Comparison of ENCODE assay signal across 1 cellular context in the genomic region with DNA sequence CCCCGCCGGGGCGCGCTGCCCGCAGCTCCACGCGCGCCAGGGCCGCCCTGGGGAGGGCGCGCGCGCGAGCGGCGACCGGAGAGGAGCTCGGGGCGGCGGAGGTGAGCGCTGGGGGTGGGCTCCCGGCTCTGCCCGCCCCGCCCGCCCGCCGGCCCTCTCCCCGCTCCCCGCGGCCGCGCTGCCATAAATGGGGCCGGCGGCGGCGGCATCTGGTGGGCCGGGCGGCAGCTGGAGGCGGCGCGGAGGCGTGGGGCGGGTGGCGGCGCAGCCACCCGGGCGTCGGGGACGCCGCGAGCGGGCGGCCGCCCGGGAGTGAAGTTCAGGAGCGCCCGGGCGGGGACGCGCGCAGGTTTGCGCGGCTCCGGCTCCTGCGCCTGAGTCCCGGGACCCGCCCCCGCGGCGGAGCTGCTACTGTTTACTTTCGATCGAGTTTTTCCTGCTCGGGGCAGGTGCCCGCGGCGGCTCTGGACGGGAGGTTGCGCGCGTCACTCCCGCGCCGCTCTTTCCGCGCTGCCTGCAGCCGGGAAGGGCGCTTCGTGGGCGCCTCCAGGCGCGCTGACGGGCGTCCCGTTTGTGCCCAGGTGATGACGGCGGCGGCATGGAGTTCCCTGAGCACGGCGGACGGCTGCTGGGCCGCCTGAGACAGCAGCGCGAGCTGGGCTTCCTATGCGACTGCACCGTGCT.
TF ChIP-seq lines count a peak whose summit lies in the region.

ZBTB42 (plus strand) TSS at position 502 of the 684 bp plus-strand sequence; CDS start at position 599, 97 bp downstream.

TF ChIP-seq in HEK293, 187 proteins besides CTCF, POLR2A, EP300 and RAD21 (continued from another document and continues in another):
- TF ChIP-seq, protein P1, sequence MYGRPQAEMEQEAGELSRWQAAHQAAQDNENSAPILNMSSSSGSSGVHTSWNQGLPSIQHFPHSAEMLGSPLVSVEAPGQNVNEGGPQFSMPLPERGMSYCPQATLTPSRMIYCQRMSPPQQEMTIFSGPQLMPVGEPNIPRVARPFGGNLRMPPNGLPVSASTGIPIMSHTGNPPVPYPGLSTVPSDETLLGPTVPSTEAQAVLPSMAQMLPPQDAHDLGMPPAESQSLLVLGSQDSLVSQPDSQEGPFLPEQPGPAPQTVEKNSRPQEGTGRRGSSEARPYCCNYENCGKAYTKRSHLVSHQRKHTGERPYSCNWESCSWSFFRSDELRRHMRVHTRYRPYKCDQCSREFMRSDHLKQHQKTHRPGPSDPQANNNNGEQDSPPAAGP (tag by site-specific recombination; IDR thresholded peaks at IDR 0.05), result peak; percentile 71
- TF ChIP-seq ZNF488 (tag by site-specific recombination; IDR thresholded peaks at IDR 0.05) (no peak), ZNF670 (tag by site-specific recombination; IDR thresholded peaks at IDR 0.05; ENCODE audit: low read depth) (no peak), ZXDB (tag by site-specific recombination; IDR thresholded peaks at IDR 0.05) (no peak), ZNF768 (tag by site-specific recombination; IDR thresholded peaks at IDR 0.05) (no peak), ZNF174 (tag by site-specific recombination; IDR thresholded peaks at IDR 0.05) (no peak), SP3 (tag by site-specific recombination; IDR thresholded peaks at IDR 0.05) (no peak; the same call in 1 of the 2 replicates), ZNF341 (tag by site-specific recombination; IDR thresholded peaks at IDR 0.05; ENCODE audit: low read depth) (0 out of 2 replicates have a peak, but pooled peaks have one; percentile 13), ZBTB21 (tag by site-specific recombination; IDR thresholded peaks at IDR 0.05) (no peak), ZNF621 (tag by site-specific recombination; IDR thresholded peaks at IDR 0.05) (no peak), ZNF610 (tag by site-specific recombination; IDR thresholded peaks at IDR 0.05; ENCODE audit: borderline replicate concordance) (0 out of 2 replicates have a peak, but pooled peaks have one; percentile 61), ZNF280C (tag by site-specific recombination; IDR thresholded peaks at IDR 0.05) (no peak), ZBTB48 (tag by site-specific recombination; IDR thresholded peaks at IDR 0.05) (no peak), PRDM1 (tag by site-specific recombination; IDR thresholded peaks at IDR 0.05) (no peak), ZEB2 (tag by site-specific recombination; IDR thresholded peaks at IDR 0.05) (peak; percentile 37; the same call in 1 of the 2 replicates), GLIS2 (tag by site-specific recombination; IDR thresholded peaks at IDR 0.05) (peak; percentile 50; the same call in 1 of the 2 replicates), ZIC2 (tag by site-specific recombination; IDR thresholded peaks at IDR 0.05) (0 out of 2 replicates have a peak, but pooled peaks have one; percentile 18), ZSCAN30 (tag by site-specific recombination; IDR thresholded peaks at IDR 0.05) (peak; percentile 30; the same call in 1 of the 2 replicates), ZNF335 (tag by site-specific recombination; conservative IDR thresholded peaks at IDR 0.05) (peak; percentile 86), ZFP41 (tag by site-specific recombination; IDR thresholded peaks at IDR 0.05; ENCODE audit: borderline replicate concordance) (no peak), ZNF776 (tag by site-specific recombination; IDR thresholded peaks at IDR 0.05; ENCODE audit: borderline replicate concordance) (no peak), GLI2 (tag by site-specific recombination; IDR thresholded peaks at IDR 0.05; ENCODE audit: borderline replicate concordance, low read depth) (no peak), ZNF423 (tag by site-specific recombination; IDR thresholded peaks at IDR 0.05) (no peak), ZFP69B (tag by site-specific recombination; IDR thresholded peaks at IDR 0.05) (no peak), ZFP37 (tag by site-specific recombination; IDR thresholded peaks at IDR 0.05) (no peak), ZNF394 (tag by site-specific recombination; IDR thresholded peaks at IDR 0.05; ENCODE audit: borderline replicate concordance) (no peak), ZNF677 (tag by site-specific recombination; IDR thresholded peaks at IDR 0.05) (no peak), ZNF2 (tag by site-specific recombination; IDR thresholded peaks at IDR 0.05) (0 out of 2 replicates have a peak, but pooled peaks have one; percentile 23), TCF7L2 (IDR thresholded peaks at IDR 0.05; ENCODE audit: borderline replicate concordance, low read depth, low read length) (no peak), ZNF19 (tag by site-specific recombination; IDR thresholded peaks at IDR 0.05; ENCODE audit: low read depth) (no peak), OSR2 (tag by site-specific recombination; IDR thresholded peaks at IDR 0.05) (peak; percentile 62; the same call in 1 of the 2 replicates), GLI4 (tag by site-specific recombination; IDR thresholded peaks at IDR 0.05) (no peak), KLF9 (tag by site-specific recombination; IDR thresholded peaks at IDR 0.05; ENCODE audit: low read depth) (peak; percentile 50), ZNF600 (tag by site-specific recombination; IDR thresholded peaks at IDR 0.05) (peak; percentile 74), ZNF785 (tag by site-specific recombination; IDR thresholded peaks at IDR 0.05) (no peak; the same call in 1 of the 2 replicates), ZNF214 (tag by site-specific recombination; IDR thresholded peaks at IDR 0.05; ENCODE audit: borderline replicate concordance) (no peak), ZNF202 (tag by site-specific recombination; IDR thresholded peaks at IDR 0.05; ENCODE audit: borderline replicate concordance) (no peak), IKZF3 (tag by site-specific recombination; IDR thresholded peaks at IDR 0.05) (no peak), ZBTB1 (tag by site-specific recombination; IDR thresholded peaks at IDR 0.05) (no peak), KLF1 (tag by site-specific recombination; IDR thresholded peaks at IDR 0.05) (no peak)
- TF ChIP-seq, protein P2, sequence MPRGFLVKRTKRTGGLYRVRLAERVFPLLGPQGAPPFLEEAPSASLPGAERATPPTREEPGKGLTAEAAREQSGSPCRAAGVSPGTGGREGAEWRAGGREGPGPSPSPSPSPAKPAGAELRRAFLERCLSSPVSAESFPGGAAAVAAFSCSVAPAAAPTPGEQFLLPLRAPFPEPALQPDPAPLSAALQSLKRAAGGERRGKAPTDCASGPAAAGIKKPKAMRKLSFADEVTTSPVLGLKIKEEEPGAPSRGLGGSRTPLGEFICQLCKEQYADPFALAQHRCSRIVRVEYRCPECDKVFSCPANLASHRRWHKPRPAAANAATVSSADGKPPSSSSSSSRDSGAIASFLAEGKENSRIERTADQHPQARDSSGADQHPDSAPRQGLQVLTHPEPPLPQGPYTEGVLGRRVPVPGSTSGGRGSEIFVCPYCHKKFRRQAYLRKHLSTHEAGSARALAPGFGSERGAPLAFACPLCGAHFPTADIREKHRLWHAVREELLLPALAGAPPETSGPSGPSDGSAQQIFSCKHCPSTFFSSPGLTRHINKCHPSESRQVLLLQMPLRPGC (tag by site-specific recombination; IDR thresholded peaks at IDR 0.05), result 0 out of 2 replicates have a peak, but pooled peaks have one; percentile 21
- TF ChIP-seq, protein P3, sequence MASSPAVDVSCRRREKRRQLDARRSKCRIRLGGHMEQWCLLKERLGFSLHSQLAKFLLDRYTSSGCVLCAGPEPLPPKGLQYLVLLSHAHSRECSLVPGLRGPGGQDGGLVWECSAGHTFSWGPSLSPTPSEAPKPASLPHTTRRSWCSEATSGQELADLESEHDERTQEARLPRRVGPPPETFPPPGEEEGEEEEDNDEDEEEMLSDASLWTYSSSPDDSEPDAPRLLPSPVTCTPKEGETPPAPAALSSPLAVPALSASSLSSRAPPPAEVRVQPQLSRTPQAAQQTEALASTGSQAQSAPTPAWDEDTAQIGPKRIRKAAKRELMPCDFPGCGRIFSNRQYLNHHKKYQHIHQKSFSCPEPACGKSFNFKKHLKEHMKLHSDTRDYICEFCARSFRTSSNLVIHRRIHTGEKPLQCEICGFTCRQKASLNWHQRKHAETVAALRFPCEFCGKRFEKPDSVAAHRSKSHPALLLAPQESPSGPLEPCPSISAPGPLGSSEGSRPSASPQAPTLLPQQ (tag by site-specific recombination; IDR thresholded peaks at IDR 0.05), result peak; percentile 26; the same call in 1 of the 2 replicates
- TF ChIP-seq, protein P4, sequence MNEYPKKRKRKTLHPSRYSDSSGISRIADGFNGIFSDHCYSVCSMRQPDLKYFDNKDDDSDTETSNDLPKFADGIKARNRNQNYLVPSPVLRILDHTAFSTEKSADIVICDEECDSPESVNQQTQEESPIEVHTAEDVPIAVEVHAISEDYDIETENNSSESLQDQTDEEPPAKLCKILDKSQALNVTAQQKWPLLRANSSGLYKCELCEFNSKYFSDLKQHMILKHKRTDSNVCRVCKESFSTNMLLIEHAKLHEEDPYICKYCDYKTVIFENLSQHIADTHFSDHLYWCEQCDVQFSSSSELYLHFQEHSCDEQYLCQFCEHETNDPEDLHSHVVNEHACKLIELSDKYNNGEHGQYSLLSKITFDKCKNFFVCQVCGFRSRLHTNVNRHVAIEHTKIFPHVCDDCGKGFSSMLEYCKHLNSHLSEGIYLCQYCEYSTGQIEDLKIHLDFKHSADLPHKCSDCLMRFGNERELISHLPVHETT (tag by site-specific recombination; IDR thresholded peaks at IDR 0.05), result no peak
- TF ChIP-seq, protein P5, sequence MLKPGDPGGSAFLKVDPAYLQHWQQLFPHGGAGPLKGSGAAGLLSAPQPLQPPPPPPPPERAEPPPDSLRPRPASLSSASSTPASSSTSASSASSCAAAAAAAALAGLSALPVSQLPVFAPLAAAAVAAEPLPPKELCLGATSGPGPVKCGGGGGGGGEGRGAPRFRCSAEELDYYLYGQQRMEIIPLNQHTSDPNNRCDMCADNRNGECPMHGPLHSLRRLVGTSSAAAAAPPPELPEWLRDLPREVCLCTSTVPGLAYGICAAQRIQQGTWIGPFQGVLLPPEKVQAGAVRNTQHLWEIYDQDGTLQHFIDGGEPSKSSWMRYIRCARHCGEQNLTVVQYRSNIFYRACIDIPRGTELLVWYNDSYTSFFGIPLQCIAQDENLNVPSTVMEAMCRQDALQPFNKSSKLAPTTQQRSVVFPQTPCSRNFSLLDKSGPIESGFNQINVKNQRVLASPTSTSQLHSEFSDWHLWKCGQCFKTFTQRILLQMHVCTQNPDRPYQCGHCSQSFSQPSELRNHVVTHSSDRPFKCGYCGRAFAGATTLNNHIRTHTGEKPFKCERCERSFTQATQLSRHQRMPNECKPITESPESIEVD (tag by site-specific recombination; IDR thresholded peaks at IDR 0.05), result peak; percentile 78; the same call in 1 of the 2 replicates
- TF ChIP-seq, protein P6, sequence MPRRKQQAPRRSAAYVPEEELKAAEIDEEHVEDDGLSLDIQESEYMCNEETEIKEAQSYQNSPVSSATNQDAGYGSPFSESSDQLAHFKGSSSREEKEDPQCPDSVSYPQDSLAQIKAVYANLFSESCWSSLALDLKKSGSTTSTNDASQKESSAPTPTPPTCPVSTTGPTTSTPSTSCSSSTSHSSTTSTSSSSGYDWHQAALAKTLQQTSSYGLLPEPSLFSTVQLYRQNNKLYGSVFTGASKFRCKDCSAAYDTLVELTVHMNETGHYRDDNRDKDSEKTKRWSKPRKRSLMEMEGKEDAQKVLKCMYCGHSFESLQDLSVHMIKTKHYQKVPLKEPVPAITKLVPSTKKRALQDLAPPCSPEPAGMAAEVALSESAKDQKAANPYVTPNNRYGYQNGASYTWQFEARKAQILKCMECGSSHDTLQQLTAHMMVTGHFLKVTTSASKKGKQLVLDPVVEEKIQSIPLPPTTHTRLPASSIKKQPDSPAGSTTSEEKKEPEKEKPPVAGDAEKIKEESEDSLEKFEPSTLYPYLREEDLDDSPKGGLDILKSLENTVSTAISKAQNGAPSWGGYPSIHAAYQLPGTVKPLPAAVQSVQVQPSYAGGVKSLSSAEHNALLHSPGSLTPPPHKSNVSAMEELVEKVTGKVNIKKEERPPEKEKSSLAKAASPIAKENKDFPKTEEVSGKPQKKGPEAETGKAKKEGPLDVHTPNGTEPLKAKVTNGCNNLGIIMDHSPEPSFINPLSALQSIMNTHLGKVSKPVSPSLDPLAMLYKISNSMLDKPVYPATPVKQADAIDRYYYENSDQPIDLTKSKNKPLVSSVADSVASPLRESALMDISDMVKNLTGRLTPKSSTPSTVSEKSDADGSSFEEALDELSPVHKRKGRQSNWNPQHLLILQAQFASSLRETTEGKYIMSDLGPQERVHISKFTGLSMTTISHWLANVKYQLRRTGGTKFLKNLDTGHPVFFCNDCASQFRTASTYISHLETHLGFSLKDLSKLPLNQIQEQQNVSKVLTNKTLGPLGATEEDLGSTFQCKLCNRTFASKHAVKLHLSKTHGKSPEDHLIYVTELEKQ (tag by site-specific recombination; IDR thresholded peaks at IDR 0.05; ENCODE audit: borderline replicate concordance), result no peak
- TF ChIP-seq, protein P7, sequence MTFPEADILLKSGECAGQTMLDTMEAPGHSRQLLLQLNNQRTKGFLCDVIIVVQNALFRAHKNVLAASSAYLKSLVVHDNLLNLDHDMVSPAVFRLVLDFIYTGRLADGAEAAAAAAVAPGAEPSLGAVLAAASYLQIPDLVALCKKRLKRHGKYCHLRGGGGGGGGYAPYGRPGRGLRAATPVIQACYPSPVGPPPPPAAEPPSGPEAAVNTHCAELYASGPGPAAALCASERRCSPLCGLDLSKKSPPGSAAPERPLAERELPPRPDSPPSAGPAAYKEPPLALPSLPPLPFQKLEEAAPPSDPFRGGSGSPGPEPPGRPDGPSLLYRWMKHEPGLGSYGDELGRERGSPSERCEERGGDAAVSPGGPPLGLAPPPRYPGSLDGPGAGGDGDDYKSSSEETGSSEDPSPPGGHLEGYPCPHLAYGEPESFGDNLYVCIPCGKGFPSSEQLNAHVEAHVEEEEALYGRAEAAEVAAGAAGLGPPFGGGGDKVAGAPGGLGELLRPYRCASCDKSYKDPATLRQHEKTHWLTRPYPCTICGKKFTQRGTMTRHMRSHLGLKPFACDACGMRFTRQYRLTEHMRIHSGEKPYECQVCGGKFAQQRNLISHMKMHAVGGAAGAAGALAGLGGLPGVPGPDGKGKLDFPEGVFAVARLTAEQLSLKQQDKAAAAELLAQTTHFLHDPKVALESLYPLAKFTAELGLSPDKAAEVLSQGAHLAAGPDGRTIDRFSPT (tag by site-specific recombination; IDR thresholded peaks at IDR 0.05), result no peak
